In genomic region chr1:200837931-200838571, GRCh38 we compare ENCODE assay signal across 8 cellular contexts. TPM values are rescaled to one million over a fixed set of nuclear protein-coding genes. Genes with fewer than 3 reads are reported as not detected.
DNase-seq lines count a peak whose midpoint lies in the region; ATAC-seq, FAIRE-seq and TF ChIP-seq lines count a peak whose summit lies in the region.

No MANE protein-coding gene starts in this region.

- no peak overlapping the region for H3K4me3 Mint-ChIP-seq in nephron

- TF ChIP-seq EP300 in K562 (IDR thresholded peaks at IDR 0.05; ENCODE audit: low read length) = no peak

- no peaks in the 10 kb centered on the region for H3K9me3 ChIP-seq in K562 (replicated peaks; ENCODE audit: control insufficient read depth, insufficient read depth, low read depth, low read length)

- H3K4me3 ChIP-seq in K562 = no peak overlapping the region

- no peak for TF ChIP-seq POLR2A in K562 (conservative IDR thresholded peaks at IDR 0.05)

- H3K4me1 ChIP-seq in K562 (replicated peaks in 1 of 2; ENCODE audit: control insufficient read depth in 2 of 2, insufficient read depth in 2 of 2, low read length in 2 of 2) = no peaks in the 10 kb centered on the region

- no peak overlapping the region for H3K9ac ChIP-seq in K562 (ENCODE audit: insufficient read depth in 1 of 2, low read depth in 2 of 2, low read length in 2 of 2)

- H3K79me2 ChIP-seq in K562 (ENCODE audit: control insufficient read depth, insufficient read depth, low read length) = no peaks in the 10 kb centered on the region

- ATAC-seq in K562 = no peak
- ATAC-seq in HG02763 (IDR thresholded peaks at IDR 0.05; ENCODE audit: unreplicated experiment) = no peak

- TF ChIP-seq CTCF in LNCAP (IDR thresholded peaks at IDR 0.05) (peak; percentile 67), K562 (IDR thresholded peaks at IDR 0.05 in 2 of 3, conservative IDR thresholded peaks at IDR 0.05 in 1 of 3; ENCODE audit: insufficient read depth in 2 of 3, low read depth in 1 of 3, low read length in 3 of 3) (peak in 2 of 3 experiments; percentile 8 to 50; a peak in 2 of 6 replicates), nephron (IDR thresholded peaks at IDR 0.05; ENCODE audit: unreplicated experiment in 3 of 3) (peak; percentile 21 to 59 (median 46))

- H3K27me3 Mint-ChIP-seq in nephron (ENCODE audit: low read depth) = no peaks in the 10 kb centered on the region

- no peaks in the 10 kb centered on the region for H4K20me1 ChIP-seq in K562 (replicated peaks; ENCODE audit: control insufficient read depth, insufficient read depth, low read length)

- CTCF ChIA-PET in K562 (lab: Yijun Ruan, JAX; ENCODE audit: low intra/inter-chr PET ratio) = interaction anchor here (0.8 to 2.1 kb wide), 3 partner anchors 215 to 279 kb away, joined by 4 to 17 read pairs (median 6); no protein-coding TSS in a partner anchor

- H3K36me3 ChIP-seq in K562 (ENCODE audit: control insufficient read depth, insufficient read depth, low read length) = no peaks in the 10 kb centered on the region

- H3K4me2 ChIP-seq in K562 (ENCODE audit: insufficient read depth, low read length) = no peak overlapping the region

- peaks cover 62% of the 10 kb centered on the region for H3K36me3 Mint-ChIP-seq in nephron (ENCODE audit: low read depth)

- no TSS peak for BruUV-seq in K562 (replicated peaks; lab: Mats Ljungman, UMichigan)

- H3K27ac ChIP-seq in K562 (ENCODE audit: extremely low read depth, low read depth, low read length) = no peak overlapping the region

- no peaks in the 10 kb centered on the region for H3K27me3 ChIP-seq in K562 (ENCODE audit: control insufficient read depth in 2 of 2, insufficient read depth in 2 of 2, low read length in 2 of 2)

- H2AFZ ChIP-seq in K562 (ENCODE audit: low read depth, low read length) = no peak overlapping the region

- WGBS in K562 (ENCODE audit: insufficient coverage, low coverage, missing lambda C conversion rate) = 6% methylated on average over 2 of the region's 2 CpGs

- H3K4me1 Mint-ChIP-seq in nephron = no peaks in the 10 kb centered on the region

- in situ Hi-C loops in K562 (cut with MboI) = no loop called here

- no peak for FAIRE-seq in K562 (lab: Jason Lieb, UNC)

- TF ChIP-seq RAD21 in K562 (CRISPR knock-in tag; conservative IDR thresholded peaks at IDR 0.05 in 1 of 2, IDR thresholded peaks at IDR 0.05 in 1 of 2) = peak; percentile 44 to 59

- peaks cover 15% of the 10 kb centered on the region for H3K9me3 Mint-ChIP-seq in nephron

- POLR2A ChIA-PET in K562 (lab: Yijun Ruan, JAX) = interaction anchor here (0.6 to 0.7 kb wide), 2 partner anchors 8 to 189 kb away, joined by 3 read pairs; no protein-coding TSS in a partner anchor

- no peaks in the 10 kb centered on the region for H3K9me1 ChIP-seq in K562 (ENCODE audit: control insufficient read depth, insufficient read depth, low read length)

- intact Hi-C loops in K562 (cut with micrococcal nuclease) = no loop called here

- DNase-seq in DMS114 treated with DMSO at 0.1 percent for 48 hours (lab: John Stamatoyannopoulos, UW; ENCODE audit: unreplicated experiment) = peak; percentile 19
- DNase-seq in K562 (ENCODE audit: extremely low read depth in 1 of 4, low spot score in 3 of 4) = no peak
- no peak for DNase-seq in stimulated activated CD8-positive, alpha-beta memory T cell treated with anti-CD3 and anti-CD28 coated beads, Interleukin-4, amount 100 ng/mL, for 48 hours
- no peak for DNase-seq in NCI-H128 (lab: John Stamatoyannopoulos, UW; ENCODE audit: unreplicated experiment)
- DNase-seq in GM19238 (ENCODE audit: insufficient read length, low spot score) = no peak

- H3K27ac Mint-ChIP-seq in nephron = peak overlapping the region in 1 of 3 experiments; percentile 36

TF ChIP-seq in K562, 482 proteins besides CTCF, POLR2A, EP300 and RAD21 (continues in another document):
- TF ChIP-seq NR1H2 (CRISPR knock-in tag; IDR thresholded peaks at IDR 0.05) (no peak), DLX4 (CRISPR knock-in tag; IDR thresholded peaks at IDR 0.05) (no peak), DACH1 (IDR thresholded peaks at IDR 0.05; ENCODE audit: partially characterized antibody) (peak; percentile 82), MCM5 (IDR thresholded peaks at IDR 0.05; ENCODE audit: low read depth) (no peak), POLR2H (tag; IDR thresholded peaks at IDR 0.05; ENCODE audit: low read depth) (0 out of 2 replicates have a peak, but pooled peaks have one; percentile 13), HINFP (tag; conservative IDR thresholded peaks at IDR 0.05; ENCODE audit: low read depth) (no peak)

RNA-seq across cellular contexts. Expression of gene GPR25, which starts 34.7 kb away (rescaled TPM):
- not detected in 2 replicates for total RNA-seq in K562 (2011; cell fraction: chromatin; rRNA removed; ENCODE audit: low replicate concordance)
- not detected in 2 replicates for total RNA-seq in K562 (2011; cell fraction: nucleolus; rRNA removed)
- total RNA-seq in K562 (2011; cell fraction: nucleoplasm; rRNA removed) = not detected in 2 replicates
- not detected in 2 replicates for total RNA-seq in K562 (2014; rRNA removed)
- not detected in 2 replicates for total RNA-seq in K562 (2014; rRNA removed; fragmentation: Illumina TruSeq; extraction: Trizol)
- total RNA-seq in K562 (2015; rRNA removed; fragmentation: Illumina TruSeq; extraction: Trizol) = not detected in 2 replicates
- not detected in 2 replicates for total RNA-seq in K562 (2021)
- not detected in 2 replicates for polyA plus RNA-seq in K562 (2011; rRNA removed)
- polyA plus RNA-seq in K562 (2011; cell fraction: cytosol; rRNA removed) = not detected in 2 replicates
- polyA plus RNA-seq in K562 (2011; cell fraction: nucleus; rRNA removed) = not detected in 2 replicates
- not detected in 2 replicates for polyA plus RNA-seq in K562 (2012)
- not detected in 2 replicates for polyA plus RNA-seq in K562 (2014; fragmentation: Illumina TruSeq; extraction: Trizol)
- polyA plus RNA-seq in K562 (2014; fragmentation: Nextera tagmentation; extraction: Ambion mirVana) = not detected
- not detected in 2 replicates for polyA plus RNA-seq in K562 (2014; rRNA removed)
- polyA minus RNA-seq in K562 (2011; rRNA and poly(A)+ RNA removed) = not detected in 2 replicates
- polyA minus RNA-seq in K562 (2011; cell fraction: cytosol; rRNA and poly(A)+ RNA removed) = not detected in 2 replicates
- not detected in 2 replicates for polyA minus RNA-seq in K562 (2011; cell fraction: nucleus; rRNA and poly(A)+ RNA removed)

RNA-seq across cellular contexts. Expression of gene INAVA, which starts 56.6 kb away (rescaled TPM):
- not detected in 2 replicates for total RNA-seq in K562 (2011; cell fraction: chromatin; rRNA removed; ENCODE audit: low replicate concordance)
- not detected in 2 replicates for total RNA-seq in K562 (2011; cell fraction: nucleolus; rRNA removed)
- not detected in 2 replicates for total RNA-seq in K562 (2011; cell fraction: nucleoplasm; rRNA removed)
- total RNA-seq in K562 (2014; rRNA removed) (not detected in 2 replicates), K562 (2014; rRNA removed; fragmentation: Illumina TruSeq; extraction: Trizol) (not detected in 2 replicates), K562 (2015; rRNA removed; fragmentation: Illumina TruSeq; extraction: Trizol) (not detected in 2 replicates), K562 (2021) (0.09 TPM in 1 of 2 replicates, not detected in the other)
- polyA plus RNA-seq in K562 (2011; rRNA removed) (not detected in 2 replicates), K562 (2014; fragmentation: Illumina TruSeq; extraction: Trizol) (not detected in 2 replicates), K562 (2014; fragmentation: Nextera tagmentation; extraction: Ambion mirVana) (not detected), K562 (2014; rRNA removed) (not detected in 2 replicates)
- polyA plus RNA-seq in K562 (2011; cell fraction: cytosol; rRNA removed) = not detected in 2 replicates
- polyA plus RNA-seq in K562 (2011; cell fraction: nucleus; rRNA removed) = not detected in 2 replicates
- not detected in 2 replicates for polyA plus RNA-seq in K562 (2012)
- not detected in 2 replicates for polyA minus RNA-seq in K562 (2011; rRNA and poly(A)+ RNA removed)
- not detected in 2 replicates for polyA minus RNA-seq in K562 (2011; cell fraction: cytosol; rRNA and poly(A)+ RNA removed)
- polyA minus RNA-seq in K562 (2011; cell fraction: nucleus; rRNA and poly(A)+ RNA removed) = not detected in 2 replicates
